Comparison of ENCODE assay signal across 29 cellular contexts in the genomic region with DNA sequence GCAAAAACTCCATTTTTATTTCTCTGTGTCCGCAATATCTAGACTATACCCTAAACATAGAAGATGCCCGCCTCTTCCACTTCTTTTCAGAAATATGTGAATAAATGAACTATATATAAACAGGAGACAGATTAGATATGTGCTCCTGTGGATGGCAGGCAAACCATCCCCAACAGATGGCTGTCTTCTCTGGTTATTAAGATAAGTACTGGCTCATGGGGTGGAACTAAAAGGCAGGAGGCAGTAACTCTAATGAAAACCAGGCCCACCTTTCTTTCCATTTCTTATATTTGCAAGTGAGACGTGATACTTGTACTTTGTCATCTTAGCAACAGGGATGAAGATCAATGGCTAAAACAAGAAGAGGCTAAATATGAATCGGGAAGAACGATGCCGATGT. TPM values are rescaled to one million over a fixed set of nuclear protein-coding genes. Genes with fewer than 3 reads are reported as not detected.
"Had no signal": no experiment of that assay in that cellular context is flagged by ENCODE, and none has a peak within 500 bp of the region (broad histone marks: within the 10 kb centered on the region; RNA-seq: fewer than 3 reads in every experiment).

No MANE protein-coding gene starts in this region.

- H3K4me1 ChIP-seq: adrenal gland, body of pancreas, colonic mucosa had no signal

- H3K9me3 ChIP-seq: adrenal gland, body of pancreas, colonic mucosa had no signal

- DNase-seq: activated CD4-positive, alpha-beta memory T cell treated with anti-CD3 and anti-CD28 coated beads for 36 hours; activated CD4-positive, alpha-beta T cell treated with anti-CD3 and anti-CD28 coated beads for 36 hours; activated CD4-positive, alpha-beta T cell treated with anti-CD3 and anti-CD28 coated beads, Interleukin-2, amount 10 ng/mL, durations not matched to agents 24 days and 14 days; activated CD4-positive, CD25-positive, alpha-beta regulatory T cell; activated CD4-positive, CD25-positive, alpha-beta regulatory T cell treated with anti-CD3 and anti-CD28 coated beads, Interleukin-2, amount 50 U/mL, for 72 hours; activated CD8-positive, alpha-beta memory T cell treated with anti-CD3 and anti-CD28 coated beads, Interleukin-2, amount 10 ng/mL, durations not matched to agents 7 days and 5 days; activated CD8-positive, alpha-beta memory T cell treated with anti-CD3 and anti-CD28 coated beads, Interleukin-2, amount 50 U/mL, for 4 hours; activated CD8-positive, alpha-beta T cell treated with anti-CD3 and anti-CD28 coated beads, Interleukin-2, amount 10 ng/mL, durations not matched to agents 7 days and 5 days; activated effector memory CD4-positive, alpha-beta T cell treated with anti-CD3 and anti-CD28 coated beads, Interleukin-2, amount 50 U/mL, for 16 hours; activated naive CD4-positive, alpha-beta T cell treated with anti-CD3 and anti-CD28 coated beads for 36 hours; activated naive CD8-positive, alpha-beta T cell treated with anti-CD3 and anti-CD28 coated beads for 36 hours; activated naive CD8-positive, alpha-beta T cell treated with anti-CD3 and anti-CD28 coated beads, Interleukin-2, amount 50 U/mL, for 24 hours; activated T-cell treated with anti-CD3 and anti-CD28 coated beads, Interleukin-2, amount 50 U/mL, for 1 hour; activated T-cell treated with anti-CD3 and anti-CD28 coated beads, Interleukin-2, amount 50 U/mL, for 48 hours; adrenal gland; amygdala; aorta; body of pancreas; caudate nucleus; colonic mucosa; effector memory CD4-positive, alpha-beta T cell; endodermal cell; foreskin fibroblast; head of caudate nucleus; T-helper 2 cell had no signal

- H3K36me3 Mint-ChIP-seq: activated naive CD4-positive, alpha-beta T cell treated with anti-CD3 and anti-CD28 coated beads, Interleukin-2, amount 50 U/mL, for 24 hours had no signal

- H3K27ac Mint-ChIP-seq: activated CD4-positive, alpha-beta memory T cell treated with anti-CD3 and anti-CD28 coated beads for 36 hours; activated CD4-positive, alpha-beta T cell treated with anti-CD3 and anti-CD28 coated beads for 36 hours; activated CD4-positive, alpha-beta T cell treated with anti-CD3 and anti-CD28 coated beads, Interleukin-2, amount 10 ng/mL, durations not matched to agents 24 days and 14 days; activated CD8-positive, alpha-beta memory T cell treated with anti-CD3 and anti-CD28 coated beads, Interleukin-2, amount 10 ng/mL, durations not matched to agents 7 days and 5 days; activated CD8-positive, alpha-beta T cell treated with anti-CD3 and anti-CD28 coated beads, Interleukin-2, amount 10 ng/mL, durations not matched to agents 7 days and 5 days; activated naive CD4-positive, alpha-beta T cell treated with anti-CD3 and anti-CD28 coated beads for 36 hours; activated naive CD4-positive, alpha-beta T cell treated with anti-CD3 and anti-CD28 coated beads, Interleukin-2, amount 50 U/mL, for 24 hours; activated naive CD8-positive, alpha-beta T cell treated with anti-CD3 and anti-CD28 coated beads for 36 hours; activated naive CD8-positive, alpha-beta T cell treated with anti-CD3 and anti-CD28 coated beads, Interleukin-2, amount 50 U/mL, for 24 hours; activated T-helper 1 cell treated with anti-CD3 and anti-CD28 coated beads, Interleukin-12 subunit alpha, Interleukin-12 subunit beta, Interleukin-2, Interleukin-4 antibody, amounts not matched to agents 30 ng/mL and 10 ng/mL and 1 ng/mL, durations not matched to agents 14 hours and 24 hours and 36 hours; activated T-helper 2 cell treated with anti-CD3 and anti-CD28 coated beads, Interferon-gamma antibody, Interleukin-2, Interleukin-4, amounts not matched to agents 10 μg/mL and 5 μg/mL and 100 μg/mL, durations not matched to agents 14 hours and 24 hours and 36 hours; endodermal cell had no signal

- H3K4me3 ChIP-seq: adrenal gland, body of pancreas, colonic mucosa had no signal

- H3K9me3 Mint-ChIP-seq: activated CD4-positive, alpha-beta memory T cell treated with anti-CD3 and anti-CD28 coated beads for 36 hours; activated CD4-positive, alpha-beta T cell treated with anti-CD3 and anti-CD28 coated beads, Interleukin-2, amount 10 ng/mL, durations not matched to agents 24 days and 14 days; activated naive CD4-positive, alpha-beta T cell treated with anti-CD3 and anti-CD28 coated beads for 36 hours; activated naive CD4-positive, alpha-beta T cell treated with anti-CD3 and anti-CD28 coated beads, Interleukin-2, amount 50 U/mL, for 24 hours; activated naive CD8-positive, alpha-beta T cell treated with anti-CD3 and anti-CD28 coated beads for 36 hours; activated naive CD8-positive, alpha-beta T cell treated with anti-CD3 and anti-CD28 coated beads, Interleukin-2, amount 50 U/mL, for 24 hours; activated T-helper 1 cell treated with anti-CD3 and anti-CD28 coated beads, Interleukin-12 subunit alpha, Interleukin-12 subunit beta, Interleukin-2, Interleukin-4 antibody, amounts not matched to agents 30 ng/mL and 10 ng/mL and 1 ng/mL, durations not matched to agents 14 hours and 24 hours and 36 hours; activated T-helper 2 cell treated with anti-CD3 and anti-CD28 coated beads, Interferon-gamma antibody, Interleukin-2, Interleukin-4, amounts not matched to agents 10 μg/mL and 5 μg/mL and 100 μg/mL, durations not matched to agents 14 hours and 24 hours and 36 hours; endodermal cell had no signal

- ATAC-seq: activated CD4-positive, alpha-beta T cell treated with anti-CD3 and anti-CD28 coated beads for 36 hours; activated CD8-positive, alpha-beta memory T cell treated with anti-CD3 and anti-CD28 coated beads, Interleukin-2, amount 10 ng/mL, durations not matched to agents 7 days and 5 days; activated CD8-positive, alpha-beta T cell treated with anti-CD3 and anti-CD28 coated beads, Interleukin-2, amount 10 ng/mL, durations not matched to agents 7 days and 5 days; activated naive CD8-positive, alpha-beta T cell treated with anti-CD3 and anti-CD28 coated beads, Interleukin-2, amount 50 U/mL, for 24 hours; body of pancreas; esophagus mucosa had no signal

- H3K27me3 Mint-ChIP-seq: activated CD4-positive, alpha-beta memory T cell treated with anti-CD3 and anti-CD28 coated beads for 36 hours; activated CD4-positive, alpha-beta T cell treated with anti-CD3 and anti-CD28 coated beads for 36 hours; activated CD4-positive, alpha-beta T cell treated with anti-CD3 and anti-CD28 coated beads, Interleukin-2, amount 10 ng/mL, durations not matched to agents 24 days and 14 days; activated CD8-positive, alpha-beta memory T cell treated with anti-CD3 and anti-CD28 coated beads, Interleukin-2, amount 10 ng/mL, durations not matched to agents 7 days and 5 days; activated naive CD4-positive, alpha-beta T cell treated with anti-CD3 and anti-CD28 coated beads, Interleukin-2, amount 50 U/mL, for 24 hours; activated naive CD8-positive, alpha-beta T cell treated with anti-CD3 and anti-CD28 coated beads, Interleukin-2, amount 50 U/mL, for 24 hours had no signal

- H3K36me3 ChIP-seq: adrenal gland, colonic mucosa had no signal

- H3K4me1 Mint-ChIP-seq: activated CD4-positive, alpha-beta T cell treated with anti-CD3 and anti-CD28 coated beads for 36 hours; activated CD4-positive, alpha-beta T cell treated with anti-CD3 and anti-CD28 coated beads, Interleukin-2, amount 10 ng/mL, durations not matched to agents 24 days and 14 days; activated naive CD4-positive, alpha-beta T cell treated with anti-CD3 and anti-CD28 coated beads, Interleukin-2, amount 50 U/mL, for 24 hours; activated naive CD8-positive, alpha-beta T cell treated with anti-CD3 and anti-CD28 coated beads for 36 hours; activated naive CD8-positive, alpha-beta T cell treated with anti-CD3 and anti-CD28 coated beads, Interleukin-2, amount 50 U/mL, for 24 hours; endodermal cell had no signal

- H3K27ac ChIP-seq: adrenal gland, body of pancreas, colonic mucosa had no signal

- H3K27me3 ChIP-seq: adrenal gland, body of pancreas, colonic mucosa had no signal

- H3K4me3 Mint-ChIP-seq: activated CD4-positive, alpha-beta memory T cell treated with anti-CD3 and anti-CD28 coated beads for 36 hours; activated CD4-positive, alpha-beta T cell treated with anti-CD3 and anti-CD28 coated beads for 36 hours; activated CD4-positive, alpha-beta T cell treated with anti-CD3 and anti-CD28 coated beads, Interleukin-2, amount 10 ng/mL, durations not matched to agents 24 days and 14 days; activated CD8-positive, alpha-beta memory T cell treated with anti-CD3 and anti-CD28 coated beads, Interleukin-2, amount 10 ng/mL, durations not matched to agents 7 days and 5 days; activated CD8-positive, alpha-beta T cell treated with anti-CD3 and anti-CD28 coated beads, Interleukin-2, amount 10 ng/mL, durations not matched to agents 7 days and 5 days; activated naive CD4-positive, alpha-beta T cell treated with anti-CD3 and anti-CD28 coated beads for 36 hours; activated naive CD4-positive, alpha-beta T cell treated with anti-CD3 and anti-CD28 coated beads, Interleukin-2, amount 50 U/mL, for 24 hours; activated naive CD8-positive, alpha-beta T cell treated with anti-CD3 and anti-CD28 coated beads for 36 hours; activated naive CD8-positive, alpha-beta T cell treated with anti-CD3 and anti-CD28 coated beads, Interleukin-2, amount 50 U/mL, for 24 hours; activated T-helper 1 cell treated with anti-CD3 and anti-CD28 coated beads, Interleukin-12 subunit alpha, Interleukin-12 subunit beta, Interleukin-2, Interleukin-4 antibody, amounts not matched to agents 30 ng/mL and 10 ng/mL and 1 ng/mL, durations not matched to agents 14 hours and 24 hours and 36 hours; endodermal cell had no signal

RNA-seq across cellular contexts. Expression of gene E2F7, which starts 20.2 kb away (rescaled TPM):
- total RNA-seq: body of pancreas had no signal
